In the genomic region with DNA sequence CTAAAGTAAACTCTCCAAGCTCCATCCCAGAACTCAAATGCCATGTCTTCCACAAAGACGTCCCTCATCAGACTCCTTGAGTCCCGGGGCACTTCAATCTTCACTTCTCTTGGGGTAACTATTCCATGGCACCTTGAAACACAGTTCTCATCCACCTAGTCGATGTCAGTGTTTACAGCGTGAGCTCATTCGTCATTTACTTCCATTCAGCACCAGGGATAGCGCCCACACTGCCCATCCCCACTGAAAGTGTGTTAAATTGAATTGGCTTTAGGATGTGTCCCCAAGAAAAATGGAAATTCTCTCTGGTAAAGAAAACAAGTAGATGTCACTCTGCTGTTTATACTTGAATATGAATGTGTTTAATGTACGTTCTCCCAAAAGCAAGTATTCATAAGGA, we compare ENCODE assay signal across 12 cellular contexts. TPM values are rescaled to one million over a fixed set of nuclear protein-coding genes. Genes with fewer than 3 reads are reported as not detected.
A peak's percentile ranks its signal among the peaks of the same experiment; 100 is the strongest.
DNase-seq lines count a peak whose midpoint lies in the region; ATAC-seq and TF ChIP-seq lines count a peak whose summit lies in the region.
"Had no signal": no experiment of that assay in that cellular context is flagged by ENCODE, and none has a peak within 500 bp of the region (broad histone marks: within the 10 kb centered on the region; RNA-seq: fewer than 3 reads in every experiment).

No MANE protein-coding gene starts in this region.

- peak; percentile 30 for DNase-seq in ELR (ENCODE audit: low read depth)
- DNase-seq in LoVo (ENCODE audit: low spot score): peak; percentile 28
- peak; percentile 5 for DNase-seq in astrocyte of the cerebellum (ENCODE audit: low read depth)
- DNase-seq in kidney glomerular epithelial cell (lab: John Stamatoyannopoulos, UW): peak; percentile 0
- no peak for DNase-seq in AG08395 (ENCODE audit: low spot score)
- no peak for DNase-seq in gastrocnemius medialis
- DNase-seq in body of pancreas: no peak
- DNase-seq: cerebellar nuclear complex, NCI-H2107, stomach had no signal

- intact Hi-C loops in gastrocnemius medialis (cut with DNase I; ENCODE audit: low total_unique reads): no loop called here
- intact Hi-C loops in body of pancreas (cut with DNase I): no loop called here

- H3K9me3 ChIP-seq in gastrocnemius medialis (no peaks in the 10 kb centered on the region), body of pancreas (no peaks in the 10 kb centered on the region)
- H3K9me3 ChIP-seq: heart right ventricle, SJSA1, stomach had no signal

- 15 to 21% methylated on average over 7 of the region's 7 CpGs for WGBS in body of pancreas, 2 donors

- ATAC-seq in gastrocnemius medialis (no peak), body of pancreas (no peak)
- ATAC-seq: heart right ventricle had no signal

- H3K4me1 ChIP-seq in gastrocnemius medialis: no peaks in the 10 kb centered on the region
- H3K4me1 ChIP-seq in body of pancreas: no peaks in the 10 kb centered on the region
- H3K4me1 ChIP-seq: heart right ventricle, SJSA1, stomach had no signal

- no peak for TF ChIP-seq POLR2A in gastrocnemius medialis (IDR thresholded peaks at IDR 0.05)
- TF ChIP-seq POLR2A in body of pancreas (IDR thresholded peaks at IDR 0.05): no peak

- in situ Hi-C loops in astrocyte of the cerebellum (cut with HindIII; ENCODE audit: low sequenced_read_pairs): no loop called here
- in situ Hi-C loops in gastrocnemius medialis (cut with MboI; ENCODE audit: low sequenced_read_pairs in 4 of 4): no loop called here

- H3K4me3 ChIP-seq in astrocyte of the cerebellum (ENCODE audit: low read depth, low read length) (no peak overlapping the region), gastrocnemius medialis (no peak overlapping the region), body of pancreas (no peak overlapping the region)
- H3K4me3 ChIP-seq: heart right ventricle, SJSA1, stomach had no signal

- H3K36me3 ChIP-seq in gastrocnemius medialis: no peaks in the 10 kb centered on the region
- H3K36me3 ChIP-seq in body of pancreas (replicated peaks in 1 of 2; ENCODE audit: insufficient read depth in 1 of 2, low read depth in 2 of 2): no peaks in the 10 kb centered on the region
- H3K36me3 ChIP-seq: heart right ventricle, SJSA1, stomach had no signal

- no peak overlapping the region for H3K27ac ChIP-seq in gastrocnemius medialis
- no peak overlapping the region for H3K27ac ChIP-seq in body of pancreas
- H3K27ac ChIP-seq: heart right ventricle, SJSA1, stomach had no signal

- TF ChIP-seq CTCF in astrocyte of the cerebellum (IDR thresholded peaks at IDR 0.05; ENCODE audit: low read depth, low read length, missing control alignments): no peak
- no peak for TF ChIP-seq CTCF in gastrocnemius medialis (IDR thresholded peaks at IDR 0.05 in 4 of 5, conservative IDR thresholded peaks at IDR 0.05 in 1 of 5)
- TF ChIP-seq CTCF in body of pancreas (IDR thresholded peaks at IDR 0.05): no peak

- H3K27me3 ChIP-seq in gastrocnemius medialis (no peaks in the 10 kb centered on the region), body of pancreas (no peaks in the 10 kb centered on the region)

RNA-seq across cellular contexts. Expression of gene KCNK15, which starts 31.3 kb away (rescaled TPM):
- under 1 TPM in 1 of 4 donors, not detected in 3; 0.20 TPM for total RNA-seq in gastrocnemius medialis
- total RNA-seq in body of pancreas: 1 to 10 TPM; 1.8 to 3.3 TPM
- total RNA-seq: SJSA1 had no signal

RNA-seq across cellular contexts. Expression of gene RIMS4, which starts 33.4 kb away (rescaled TPM):
- total RNA-seq in gastrocnemius medialis (under 1 TPM in 2 of 4 donors, not detected in 2; 0.13 to 0.41 TPM), body of pancreas (under 1 TPM in 1 of 2 donors, not detected in 1; 0.26 TPM)
- total RNA-seq: SJSA1 had no signal

Comparison
In these comparisons a context has a peak if more than half of its experiments do, and no peak if none do; other contexts are left out.
1. DNase-seq: peak in ELR (single experiment), LoVo (single experiment), astrocyte of the cerebellum (single experiment) and kidney glomerular epithelial cell (single experiment); none in AG08395 (single experiment), gastrocnemius medialis (0 of 2) and body of pancreas (0 of 4).